Comparison of ENCODE assay signal across 29 cellular contexts in genomic region chr13:111919286-111919685, GRCh38.
"Had no signal": no experiment of that assay in that cellular context is flagged by ENCODE, and none has a peak within 500 bp of the region (broad histone marks: within the 10 kb centered on the region; RNA-seq: fewer than 3 reads in every experiment).

No MANE protein-coding gene starts in this region.

- ATAC-seq: activated CD8-positive, alpha-beta memory T cell treated with anti-CD3 and anti-CD28 coated beads, Interleukin-2, amount 10 ng/mL, durations not matched to agents 7 days and 5 days; body of pancreas; PC-3 had no signal

- DNase-seq: activated B cell treated with CpG ODN at 0.5 μM for 24 hours; activated CD4-positive, alpha-beta memory T cell treated with anti-CD3 and anti-CD28 coated beads, Interleukin-2, amount 10 ng/mL, durations not matched to agents 7 days and 5 days; activated CD4-positive, alpha-beta T cell treated with anti-CD3 and anti-CD28 coated beads for 1 hour; activated CD4-positive, alpha-beta T cell treated with anti-CD3 and anti-CD28 coated beads for 48 hours; activated CD8-positive, alpha-beta memory T cell treated with anti-CD3 and anti-CD28 coated beads for 24 hours; activated CD8-positive, alpha-beta memory T cell treated with anti-CD3 and anti-CD28 coated beads, Interleukin-2, amount 10 ng/mL, durations not matched to agents 7 days and 5 days; activated CD8-positive, alpha-beta memory T cell treated with anti-CD3 and anti-CD28 coated beads, Interleukin-2, amount 50 U/mL, for 48 hours; activated gamma-delta T cell; activated naive CD4-positive, alpha-beta T cell treated with Interleukin-2 at 50 U/mL for 16 hours; activated T-cell treated with anti-CD3 and anti-CD28 coated beads, Interleukin-2, amount 50 U/mL, for 48 hours; adrenal gland; Kasumi-1; KG1; MG63; MV-4-11; NCI-H1092; NCI-H1436 treated with DMSO at 0.1 percent for 48 hours; NCI-H1694 treated with DMSO at 0.1 percent for 48 hours; NCI-H2029; NCI-H2171; NCI-H510A; NCI-H526; NCI-H748 treated with DMSO at 0.1 percent for 48 hours; NK-92 treated with Interleukin-12 subunit alpha and Interleukin-12 subunit beta, amount 100 ng/mL, for 24 hours; PC-3; RPMI8226; SHP77 treated with DMSO at 0.1 percent for 48 hours; SK-N-SH had no signal
